ENCODE assay signal across 1 cellular context in the genomic region with DNA sequence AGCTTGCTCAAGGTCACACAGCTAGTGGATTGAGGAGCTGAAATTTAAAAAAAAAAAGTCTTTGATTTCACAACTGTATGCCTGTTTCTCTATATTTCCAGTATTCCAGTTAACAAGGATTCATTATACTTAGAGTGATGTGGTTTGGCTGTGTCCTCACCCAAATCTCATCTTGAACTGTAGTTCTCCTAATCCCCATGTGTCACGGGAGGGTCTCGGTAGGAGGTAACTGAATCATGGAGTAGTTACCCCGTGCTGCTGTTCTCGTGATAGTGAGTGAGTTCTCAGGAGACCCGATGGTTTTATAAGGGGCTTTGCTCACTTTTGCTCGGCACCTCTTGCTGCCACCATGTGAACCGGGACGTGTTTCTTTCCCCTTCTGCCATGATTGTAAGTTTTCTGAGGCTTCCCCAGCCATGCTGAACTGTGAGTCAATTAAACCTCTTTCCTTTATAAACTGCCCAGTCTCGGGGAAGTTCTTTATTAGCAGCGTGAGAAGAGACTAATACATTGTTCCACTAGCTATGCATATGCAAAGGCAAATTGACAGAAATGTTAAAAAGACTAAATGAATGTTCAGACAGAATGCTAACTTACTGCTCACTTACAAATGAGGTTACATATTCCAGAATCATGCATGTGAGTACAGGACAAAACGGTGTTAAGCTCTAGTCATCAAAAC.
TF ChIP-seq lines count a peak whose summit lies in the region.

No MANE protein-coding gene starts in this region.

TF ChIP-seq in GM23338, 12 proteins besides CTCF, POLR2A, EP300 and RAD21 (continued from another document):
- TF ChIP-seq, protein P1, sequence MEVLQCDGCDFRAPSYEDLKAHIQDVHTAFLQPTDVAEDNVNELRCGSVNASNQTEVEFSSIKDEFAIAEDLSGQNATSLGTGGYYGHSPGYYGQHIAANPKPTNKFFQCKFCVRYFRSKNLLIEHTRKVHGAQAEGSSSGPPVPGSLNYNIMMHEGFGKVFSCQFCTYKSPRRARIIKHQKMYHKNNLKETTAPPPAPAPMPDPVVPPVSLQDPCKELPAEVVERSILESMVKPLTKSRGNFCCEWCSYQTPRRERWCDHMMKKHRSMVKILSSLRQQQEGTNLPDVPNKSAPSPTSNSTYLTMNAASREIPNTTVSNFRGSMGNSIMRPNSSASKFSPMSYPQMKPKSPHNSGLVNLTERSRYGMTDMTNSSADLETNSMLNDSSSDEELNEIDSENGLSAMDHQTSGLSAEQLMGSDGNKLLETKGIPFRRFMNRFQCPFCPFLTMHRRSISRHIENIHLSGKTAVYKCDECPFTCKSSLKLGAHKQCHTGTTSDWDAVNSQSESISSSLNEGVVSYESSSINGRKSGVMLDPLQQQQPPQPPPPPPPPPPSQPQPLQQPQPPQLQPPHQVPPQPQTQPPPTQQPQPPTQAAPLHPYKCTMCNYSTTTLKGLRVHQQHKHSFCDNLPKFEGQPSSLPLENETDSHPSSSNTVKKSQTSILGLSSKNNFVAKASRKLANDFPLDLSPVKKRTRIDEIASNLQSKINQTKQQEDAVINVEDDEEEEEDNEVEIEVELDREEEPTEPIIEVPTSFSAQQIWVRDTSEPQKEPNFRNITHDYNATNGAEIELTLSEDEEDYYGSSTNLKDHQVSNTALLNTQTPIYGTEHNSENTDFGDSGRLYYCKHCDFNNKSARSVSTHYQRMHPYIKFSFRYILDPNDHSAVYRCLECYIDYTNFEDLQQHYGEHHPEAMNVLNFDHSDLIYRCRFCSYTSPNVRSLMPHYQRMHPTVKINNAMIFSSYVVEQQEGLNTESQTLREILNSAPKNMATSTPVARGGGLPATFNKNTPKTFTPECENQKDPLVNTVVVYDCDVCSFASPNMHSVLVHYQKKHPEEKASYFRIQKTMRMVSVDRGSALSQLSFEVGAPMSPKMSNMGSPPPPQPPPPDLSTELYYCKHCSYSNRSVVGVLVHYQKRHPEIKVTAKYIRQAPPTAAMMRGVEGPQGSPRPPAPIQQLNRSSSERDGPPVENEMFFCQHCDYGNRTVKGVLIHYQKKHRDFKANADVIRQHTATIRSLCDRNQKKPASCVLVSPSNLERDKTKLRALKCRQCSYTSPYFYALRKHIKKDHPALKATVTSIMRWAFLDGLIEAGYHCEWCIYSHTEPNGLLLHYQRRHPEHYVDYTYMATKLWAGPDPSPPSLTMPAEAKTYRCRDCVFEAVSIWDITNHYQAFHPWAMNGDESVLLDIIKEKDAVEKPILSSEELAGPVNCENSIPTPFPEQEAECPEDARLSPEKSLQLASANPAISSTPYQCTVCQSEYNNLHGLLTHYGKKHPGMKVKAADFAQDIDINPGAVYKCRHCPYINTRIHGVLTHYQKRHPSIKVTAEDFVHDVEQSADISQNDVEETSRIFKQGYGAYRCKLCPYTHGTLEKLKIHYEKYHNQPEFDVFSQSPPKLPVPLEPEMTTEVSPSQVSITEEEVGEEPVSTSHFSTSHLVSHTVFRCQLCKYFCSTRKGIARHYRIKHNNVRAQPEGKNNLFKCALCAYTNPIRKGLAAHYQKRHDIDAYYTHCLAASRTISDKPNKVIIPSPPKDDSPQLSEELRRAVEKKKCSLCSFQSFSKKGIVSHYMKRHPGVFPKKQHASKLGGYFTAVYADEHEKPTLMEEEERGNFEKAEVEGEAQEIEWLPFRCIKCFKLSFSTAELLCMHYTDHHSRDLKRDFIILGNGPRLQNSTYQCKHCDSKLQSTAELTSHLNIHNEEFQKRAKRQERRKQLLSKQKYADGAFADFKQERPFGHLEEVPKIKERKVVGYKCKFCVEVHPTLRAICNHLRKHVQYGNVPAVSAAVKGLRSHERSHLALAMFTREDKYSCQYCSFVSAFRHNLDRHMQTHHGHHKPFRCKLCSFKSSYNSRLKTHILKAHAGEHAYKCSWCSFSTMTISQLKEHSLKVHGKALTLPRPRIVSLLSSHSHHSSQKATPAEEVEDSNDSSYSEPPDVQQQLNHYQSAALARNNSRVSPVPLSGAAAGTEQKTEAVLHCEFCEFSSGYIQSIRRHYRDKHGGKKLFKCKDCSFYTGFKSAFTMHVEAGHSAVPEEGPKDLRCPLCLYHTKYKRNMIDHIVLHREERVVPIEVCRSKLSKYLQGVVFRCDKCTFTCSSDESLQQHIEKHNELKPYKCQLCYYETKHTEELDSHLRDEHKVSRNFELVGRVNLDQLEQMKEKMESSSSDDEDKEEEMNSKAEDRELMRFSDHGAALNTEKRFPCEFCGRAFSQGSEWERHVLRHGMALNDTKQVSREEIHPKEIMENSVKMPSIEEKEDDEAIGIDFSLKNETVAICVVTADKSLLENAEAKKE (CRISPR knock-in tag; IDR thresholded peaks at IDR 0.05), result no peak
- TF ChIP-seq, protein P2, sequence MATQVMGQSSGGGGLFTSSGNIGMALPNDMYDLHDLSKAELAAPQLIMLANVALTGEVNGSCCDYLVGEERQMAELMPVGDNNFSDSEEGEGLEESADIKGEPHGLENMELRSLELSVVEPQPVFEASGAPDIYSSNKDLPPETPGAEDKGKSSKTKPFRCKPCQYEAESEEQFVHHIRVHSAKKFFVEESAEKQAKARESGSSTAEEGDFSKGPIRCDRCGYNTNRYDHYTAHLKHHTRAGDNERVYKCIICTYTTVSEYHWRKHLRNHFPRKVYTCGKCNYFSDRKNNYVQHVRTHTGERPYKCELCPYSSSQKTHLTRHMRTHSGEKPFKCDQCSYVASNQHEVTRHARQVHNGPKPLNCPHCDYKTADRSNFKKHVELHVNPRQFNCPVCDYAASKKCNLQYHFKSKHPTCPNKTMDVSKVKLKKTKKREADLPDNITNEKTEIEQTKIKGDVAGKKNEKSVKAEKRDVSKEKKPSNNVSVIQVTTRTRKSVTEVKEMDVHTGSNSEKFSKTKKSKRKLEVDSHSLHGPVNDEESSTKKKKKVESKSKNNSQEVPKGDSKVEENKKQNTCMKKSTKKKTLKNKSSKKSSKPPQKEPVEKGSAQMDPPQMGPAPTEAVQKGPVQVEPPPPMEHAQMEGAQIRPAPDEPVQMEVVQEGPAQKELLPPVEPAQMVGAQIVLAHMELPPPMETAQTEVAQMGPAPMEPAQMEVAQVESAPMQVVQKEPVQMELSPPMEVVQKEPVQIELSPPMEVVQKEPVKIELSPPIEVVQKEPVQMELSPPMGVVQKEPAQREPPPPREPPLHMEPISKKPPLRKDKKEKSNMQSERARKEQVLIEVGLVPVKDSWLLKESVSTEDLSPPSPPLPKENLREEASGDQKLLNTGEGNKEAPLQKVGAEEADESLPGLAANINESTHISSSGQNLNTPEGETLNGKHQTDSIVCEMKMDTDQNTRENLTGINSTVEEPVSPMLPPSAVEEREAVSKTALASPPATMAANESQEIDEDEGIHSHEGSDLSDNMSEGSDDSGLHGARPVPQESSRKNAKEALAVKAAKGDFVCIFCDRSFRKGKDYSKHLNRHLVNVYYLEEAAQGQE (IDR thresholded peaks at IDR 0.05; ENCODE audit: unreplicated experiment), result no peak
- TF ChIP-seq EZH2 (IDR thresholded peaks at IDR 0.05; ENCODE audit: low read depth, unreplicated experiment) (no peak), EZH2phosphoT487 (IDR thresholded peaks at IDR 0.05; ENCODE audit: unreplicated experiment) (no peak), ZNF114 (CRISPR knock-in tag; IDR thresholded peaks at IDR 0.05) (no peak), NANOG (IDR thresholded peaks at IDR 0.05; ENCODE audit: borderline replicate concordance) (no peak), JUNB (IDR thresholded peaks at IDR 0.05; ENCODE audit: unreplicated experiment) (no peak), CREB1 (CRISPR knock-in tag; IDR thresholded peaks at IDR 0.05; ENCODE audit: low read depth) (no peak), ZNF331 (CRISPR knock-in tag; IDR thresholded peaks at IDR 0.05; ENCODE audit: low read depth) (no peak), STAT1 (IDR thresholded peaks at IDR 0.05; ENCODE audit: unreplicated experiment) (no peak)
- TF ChIP-seq, protein P3, sequence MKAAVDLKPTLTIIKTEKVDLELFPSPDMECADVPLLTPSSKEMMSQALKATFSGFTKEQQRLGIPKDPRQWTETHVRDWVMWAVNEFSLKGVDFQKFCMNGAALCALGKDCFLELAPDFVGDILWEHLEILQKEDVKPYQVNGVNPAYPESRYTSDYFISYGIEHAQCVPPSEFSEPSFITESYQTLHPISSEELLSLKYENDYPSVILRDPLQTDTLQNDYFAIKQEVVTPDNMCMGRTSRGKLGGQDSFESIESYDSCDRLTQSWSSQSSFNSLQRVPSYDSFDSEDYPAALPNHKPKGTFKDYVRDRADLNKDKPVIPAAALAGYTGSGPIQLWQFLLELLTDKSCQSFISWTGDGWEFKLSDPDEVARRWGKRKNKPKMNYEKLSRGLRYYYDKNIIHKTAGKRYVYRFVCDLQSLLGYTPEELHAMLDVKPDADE (IDR thresholded peaks at IDR 0.05), result no peak
TF ChIP-seq in GM23338: peak in this region for 0.
